Comparison of ENCODE assay signal across 17 cellular contexts in the genomic region with DNA sequence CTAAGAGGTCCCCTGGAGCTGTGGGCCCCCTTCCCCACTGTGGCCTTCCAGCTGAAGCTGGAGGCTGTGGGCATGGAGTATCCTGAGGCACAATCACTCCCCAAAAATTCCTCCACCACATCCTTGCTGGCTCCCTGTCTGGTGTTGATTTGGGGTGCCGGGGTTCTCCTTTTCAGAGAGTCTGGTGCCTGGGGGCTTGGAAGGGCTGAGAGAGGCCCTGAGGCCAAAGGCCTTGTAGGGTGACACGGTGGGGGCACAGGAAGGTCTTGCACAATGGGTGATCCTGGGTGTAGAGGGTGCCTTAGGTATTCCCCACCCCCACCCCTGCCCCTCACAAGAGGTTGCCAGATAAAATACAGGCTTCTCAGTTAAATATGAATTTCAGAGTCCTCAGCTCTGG.
"Had no signal": no experiment of that assay in that cellular context is flagged by ENCODE, and none has a peak within 500 bp of the region (broad histone marks: within the 10 kb centered on the region; RNA-seq: fewer than 3 reads in every experiment).

No MANE protein-coding gene starts in this region.

- H3K27ac Mint-ChIP-seq: activated CD4-positive, alpha-beta T cell treated with anti-CD3 and anti-CD28 coated beads, Interleukin-2, amount 10 ng/mL, durations not matched to agents 24 days and 14 days; activated T-helper 1 cell treated with anti-CD3 and anti-CD28 coated beads, Interleukin-12 subunit alpha, Interleukin-12 subunit beta, Interleukin-2, Interleukin-4 antibody, amounts not matched to agents 30 ng/mL and 10 ng/mL and 1 ng/mL, durations not matched to agents 14 hours and 24 hours and 36 hours; natural killer cell; stimulated activated naive B cell treated with anti-CD40 and anti-IgM and Interleukin-4, amounts not matched to agents 10 μg/mL and 1 μg/mL and 100 μg/mL, for 72 hours; type B pancreatic cell had no signal

- H3K36me3 Mint-ChIP-seq: brain; natural killer cell; stimulated activated naive B cell treated with anti-CD40 and anti-IgM and Interleukin-4, amounts not matched to agents 10 μg/mL and 1 μg/mL and 100 μg/mL, for 72 hours; type B pancreatic cell; WTC11 had no signal

- H3K36me3 ChIP-seq: left lung had no signal

- H3K27me3 ChIP-seq: left lung had no signal

- DNase-seq: activated CD4-positive, alpha-beta T cell treated with anti-CD3 and anti-CD28 coated beads, Interleukin-2, amount 10 ng/mL, durations not matched to agents 24 days and 14 days; activated naive CD4-positive, alpha-beta T cell; activated naive CD8-positive, alpha-beta T cell treated with anti-CD3 and anti-CD28 coated beads, Interleukin-2, amount 10 ng/mL, durations not matched to agents 7 days and 5 days; effector memory CD8-positive, alpha-beta T cell; erythroblast; left lung; mesenchymal stem cell; natural killer cell; stimulated activated CD4-positive, alpha-beta T cell treated with anti-CD3 and anti-CD28 coated beads, Interleukin-15, amount 100 ng/mL, for 24 hours; stimulated activated CD4-positive, alpha-beta T cell treated with anti-CD3 and anti-CD28 coated beads, Interleukin-4, amount 100 ng/mL, for 1 hour; stimulated activated naive B cell treated with anti-CD40 and anti-IgM and Interleukin-4, amounts not matched to agents 10 μg/mL and 1 μg/mL and 100 μg/mL, for 72 hours; T-helper 2 cell had no signal

- H3K4me3 ChIP-seq: left lung, skin epidermis had no signal

- H3K9me3 Mint-ChIP-seq: activated T-helper 1 cell treated with anti-CD3 and anti-CD28 coated beads, Interleukin-12 subunit alpha, Interleukin-12 subunit beta, Interleukin-2, Interleukin-4 antibody, amounts not matched to agents 30 ng/mL and 10 ng/mL and 1 ng/mL, durations not matched to agents 14 hours and 24 hours and 36 hours; effector memory CD8-positive, alpha-beta T cell; natural killer cell had no signal

- ATAC-seq: effector memory CD8-positive, alpha-beta T cell; natural killer cell; stimulated activated naive B cell treated with anti-CD40 and anti-IgM and Interleukin-4, amounts not matched to agents 10 μg/mL and 1 μg/mL and 100 μg/mL, for 72 hours had no signal

- H3K27ac ChIP-seq: left lung, skin epidermis had no signal

- H3K27me3 Mint-ChIP-seq: effector memory CD8-positive, alpha-beta T cell; stimulated activated naive B cell treated with anti-CD40 and anti-IgM and Interleukin-4, amounts not matched to agents 10 μg/mL and 1 μg/mL and 100 μg/mL, for 72 hours; type B pancreatic cell had no signal

- H3K4me3 Mint-ChIP-seq: activated CD4-positive, alpha-beta T cell treated with anti-CD3 and anti-CD28 coated beads, Interleukin-2, amount 10 ng/mL, durations not matched to agents 24 days and 14 days; activated naive CD8-positive, alpha-beta T cell treated with anti-CD3 and anti-CD28 coated beads, Interleukin-2, amount 10 ng/mL, durations not matched to agents 7 days and 5 days; activated T-helper 1 cell treated with anti-CD3 and anti-CD28 coated beads, Interleukin-12 subunit alpha, Interleukin-12 subunit beta, Interleukin-2, Interleukin-4 antibody, amounts not matched to agents 30 ng/mL and 10 ng/mL and 1 ng/mL, durations not matched to agents 14 hours and 24 hours and 36 hours; brain; effector memory CD8-positive, alpha-beta T cell; natural killer cell; stimulated activated naive B cell treated with anti-CD40 and anti-IgM and Interleukin-4, amounts not matched to agents 10 μg/mL and 1 μg/mL and 100 μg/mL, for 72 hours; type B pancreatic cell; WTC11 had no signal
